ENCODE assay signal across 8 cellular contexts in the genomic region with DNA sequence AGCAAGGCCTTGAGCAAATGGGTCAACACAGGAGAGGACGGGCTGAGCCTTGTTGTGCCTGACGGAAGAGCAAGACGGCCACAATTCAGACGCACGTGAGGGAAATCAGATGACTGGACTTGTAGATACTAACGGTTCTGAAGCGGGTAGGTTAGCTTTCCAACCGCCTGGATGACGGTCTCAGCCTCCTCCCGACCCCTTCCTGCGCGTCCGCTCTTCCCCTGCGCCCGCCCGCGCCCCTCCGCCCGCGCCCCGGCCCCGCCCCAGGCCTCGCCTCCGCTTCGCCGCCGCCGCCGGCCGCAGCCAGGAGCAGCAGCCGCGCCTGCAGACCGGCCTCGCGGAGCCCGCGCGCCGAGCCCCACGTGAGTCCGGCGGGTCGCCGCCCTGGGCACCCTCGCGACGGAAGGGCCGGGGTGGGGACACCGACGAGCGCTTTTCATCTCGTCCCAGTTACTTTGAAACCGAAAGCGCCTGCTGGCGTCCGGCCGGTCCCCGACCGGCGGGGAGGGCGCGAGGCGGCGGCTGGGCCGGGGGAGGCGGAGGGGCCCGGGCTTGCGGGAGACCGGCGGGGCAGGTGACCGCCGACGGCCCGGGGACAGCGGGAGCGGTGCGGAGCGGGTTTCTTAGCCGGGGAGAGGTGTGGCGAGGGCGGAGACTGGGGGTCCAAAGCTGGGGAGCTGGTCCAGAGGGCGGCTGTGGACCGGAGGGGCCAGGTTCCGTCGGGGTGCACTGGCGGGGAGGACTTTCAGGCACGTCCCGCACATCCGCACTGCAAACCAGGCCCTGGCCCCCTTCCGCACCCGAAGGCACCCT.
DNase-seq lines count a peak whose midpoint lies in the region; ATAC-seq lines count a peak whose summit lies in the region.

A gene with protein sequence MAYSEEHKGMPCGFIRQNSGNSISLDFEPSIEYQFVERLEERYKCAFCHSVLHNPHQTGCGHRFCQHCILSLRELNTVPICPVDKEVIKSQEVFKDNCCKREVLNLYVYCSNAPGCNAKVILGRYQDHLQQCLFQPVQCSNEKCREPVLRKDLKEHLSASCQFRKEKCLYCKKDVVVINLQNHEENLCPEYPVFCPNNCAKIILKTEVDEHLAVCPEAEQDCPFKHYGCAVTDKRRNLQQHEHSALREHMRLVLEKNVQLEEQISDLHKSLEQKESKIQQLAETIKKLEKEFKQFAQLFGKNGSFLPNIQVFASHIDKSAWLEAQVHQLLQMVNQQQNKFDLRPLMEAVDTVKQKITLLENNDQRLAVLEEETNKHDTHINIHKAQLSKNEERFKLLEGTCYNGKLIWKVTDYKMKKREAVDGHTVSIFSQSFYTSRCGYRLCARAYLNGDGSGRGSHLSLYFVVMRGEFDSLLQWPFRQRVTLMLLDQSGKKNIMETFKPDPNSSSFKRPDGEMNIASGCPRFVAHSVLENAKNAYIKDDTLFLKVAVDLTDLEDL (plus strand): TSS at position 306 of the 813 bp plus-strand sequence. CDS start 26,407 bp downstream, outside the sequence.

- peak; percentile 28 for ATAC-seq in GM21737 (IDR thresholded peaks at IDR 0.05; ENCODE audit: unreplicated experiment)
- peak; percentile 66 for ATAC-seq in stimulated activated memory B cell treated with anti-CD40 and anti-IgM and Interleukin-4, amounts not matched to agents 10 μg/mL and 1 μg/mL and 100 μg/mL, for 72 hours

- DNase-seq in GM03348 (ENCODE audit: low spot score) (peak; percentile 86), NAMALWA (ENCODE audit: low spot score) (peak; percentile 41), ecto neural progenitor cell (ENCODE audit: low spot score) (peak; percentile 82), medulla oblongata (ENCODE audit: extremely low spot score) (peak; percentile 57), NCI-H2029 (lab: John Stamatoyannopoulos, UW) (no peak)
- DNase-seq in activated CD4-positive, CD25-positive, alpha-beta regulatory T cell treated with anti-CD3 and anti-CD28 coated beads, Interleukin-2, amount 50 U/mL, for 72 hours, result peak; percentile 67

- H3K36me3 Mint-ChIP-seq in stimulated activated memory B cell treated with anti-CD40 and anti-IgM and Interleukin-4, amounts not matched to agents 10 μg/mL and 1 μg/mL and 100 μg/mL, for 72 hours, result peaks cover 17% of the 10 kb centered on the region

- H3K4me1 Mint-ChIP-seq in stimulated activated memory B cell treated with anti-CD40 and anti-IgM and Interleukin-4, amounts not matched to agents 10 μg/mL and 1 μg/mL and 100 μg/mL, for 72 hours, result peaks cover 70% of the 10 kb centered on the region

- H3K27ac Mint-ChIP-seq in stimulated activated memory B cell treated with anti-CD40 and anti-IgM and Interleukin-4, amounts not matched to agents 10 μg/mL and 1 μg/mL and 100 μg/mL, for 72 hours, result peak within 1 kb of the TSS; percentile 82

- peak within 1 kb of the TSS; percentile 91 for H3K4me3 Mint-ChIP-seq in stimulated activated memory B cell treated with anti-CD40 and anti-IgM and Interleukin-4, amounts not matched to agents 10 μg/mL and 1 μg/mL and 100 μg/mL, for 72 hours

- H3K27me3 Mint-ChIP-seq in stimulated activated memory B cell treated with anti-CD40 and anti-IgM and Interleukin-4, amounts not matched to agents 10 μg/mL and 1 μg/mL and 100 μg/mL, for 72 hours, result no peaks in the 10 kb centered on the region

- no peaks in the 10 kb centered on the region for H3K9me3 Mint-ChIP-seq in stimulated activated memory B cell treated with anti-CD40 and anti-IgM and Interleukin-4, amounts not matched to agents 10 μg/mL and 1 μg/mL and 100 μg/mL, for 72 hours
